1 cellular context compared by ENCODE assay signal in the genomic region with DNA sequence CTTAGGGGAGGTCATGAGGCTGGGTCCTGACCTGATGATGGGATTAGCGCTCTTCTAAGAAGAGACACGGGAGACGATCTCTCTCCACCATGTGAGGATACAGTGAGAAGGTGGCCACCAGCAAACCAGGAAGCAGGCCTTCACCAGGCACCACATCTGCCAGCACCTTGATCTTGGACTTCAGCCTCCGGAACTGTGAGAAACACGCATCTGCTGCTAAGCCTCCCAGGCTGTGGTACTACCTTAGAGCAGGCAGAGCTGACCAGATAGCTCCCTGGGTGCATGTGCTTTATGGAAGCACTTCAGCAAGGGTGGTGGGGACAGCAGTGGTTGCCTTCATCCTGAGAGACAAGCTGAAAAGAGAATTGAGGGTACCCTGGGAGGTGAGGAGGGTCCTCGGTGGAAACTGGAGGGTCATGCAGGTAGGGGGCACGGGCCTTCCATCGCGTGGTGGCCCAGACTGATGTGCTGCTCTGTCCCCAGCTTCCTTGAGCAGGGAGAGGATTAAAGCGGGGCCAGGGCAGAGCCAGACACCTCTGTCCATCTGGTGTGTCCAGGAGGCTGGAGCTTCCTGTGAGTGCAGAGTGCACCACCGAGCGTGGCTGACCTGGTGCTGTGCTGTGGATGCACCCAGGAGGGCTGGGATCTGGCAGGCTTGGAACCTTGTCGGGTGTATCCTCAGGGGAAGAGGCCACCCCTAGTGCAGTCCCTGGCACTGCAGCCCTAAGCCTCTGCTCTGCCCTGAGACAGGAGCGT.
TF ChIP-seq lines count a peak whose summit lies in the region.

No MANE protein-coding gene starts in this region.

TF ChIP-seq in WTC11, 78 proteins besides CTCF, POLR2A, EP300 and RAD21:
- no peak for TF ChIP-seq E2F4 (CRISPR knock-in tag; IDR thresholded peaks at IDR 0.05; ENCODE audit: borderline replicate concordance, low read depth)
- no peak for TF ChIP-seq FOXP4 (CRISPR knock-in tag; IDR thresholded peaks at IDR 0.05)
- no peak for TF ChIP-seq ZNF232 (CRISPR knock-in tag; IDR thresholded peaks at IDR 0.05)
- TF ChIP-seq, protein P1, sequence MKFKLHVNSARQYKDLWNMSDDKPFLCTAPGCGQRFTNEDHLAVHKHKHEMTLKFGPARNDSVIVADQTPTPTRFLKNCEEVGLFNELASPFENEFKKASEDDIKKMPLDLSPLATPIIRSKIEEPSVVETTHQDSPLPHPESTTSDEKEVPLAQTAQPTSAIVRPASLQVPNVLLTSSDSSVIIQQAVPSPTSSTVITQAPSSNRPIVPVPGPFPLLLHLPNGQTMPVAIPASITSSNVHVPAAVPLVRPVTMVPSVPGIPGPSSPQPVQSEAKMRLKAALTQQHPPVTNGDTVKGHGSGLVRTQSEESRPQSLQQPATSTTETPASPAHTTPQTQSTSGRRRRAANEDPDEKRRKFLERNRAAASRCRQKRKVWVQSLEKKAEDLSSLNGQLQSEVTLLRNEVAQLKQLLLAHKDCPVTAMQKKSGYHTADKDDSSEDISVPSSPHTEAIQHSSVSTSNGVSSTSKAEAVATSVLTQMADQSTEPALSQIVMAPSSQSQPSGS (CRISPR knock-in tag; IDR thresholded peaks at IDR 0.05; ENCODE audit: borderline replicate concordance, low read depth) = no peak
- TF ChIP-seq NR2C2 (CRISPR knock-in tag; IDR thresholded peaks at IDR 0.05) = no peak
- no peak for TF ChIP-seq AFF4 (CRISPR knock-in tag; IDR thresholded peaks at IDR 0.05; ENCODE audit: borderline replicate concordance)
- TF ChIP-seq NFYB (CRISPR knock-in tag; conservative IDR thresholded peaks at IDR 0.05; ENCODE audit: low read depth) = no peak
